In the genomic region with DNA sequence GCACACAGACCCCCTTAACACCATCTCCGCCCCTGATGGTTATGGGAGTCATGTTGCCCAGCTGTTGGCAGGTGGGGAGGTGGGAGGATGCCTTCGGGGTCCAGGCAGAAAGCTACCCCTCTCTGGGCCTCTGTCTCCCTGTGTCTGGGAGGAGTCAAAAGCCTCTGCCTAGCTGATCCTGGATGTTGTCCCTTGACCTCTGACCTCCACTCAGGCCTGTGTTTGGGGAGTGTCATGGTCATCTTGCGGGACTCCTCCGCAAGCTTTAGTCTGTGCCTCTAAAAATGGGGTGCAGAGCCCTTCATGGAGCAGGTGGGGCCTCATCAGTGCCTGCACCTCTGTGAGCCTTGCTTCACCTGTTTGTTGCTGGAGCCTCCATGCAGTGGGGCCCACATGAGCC, we compare ENCODE assay signal across 24 cellular contexts. TPM values are rescaled to one million over a fixed set of nuclear protein-coding genes. Genes with fewer than 3 reads are reported as not detected.
DNase-seq lines count a peak whose midpoint lies in the region; ATAC-seq, FAIRE-seq and TF ChIP-seq lines count a peak whose summit lies in the region.
"Had no signal": no experiment of that assay in that cellular context is flagged by ENCODE, and none has a peak within 500 bp of the region (broad histone marks: within the 10 kb centered on the region; RNA-seq: fewer than 3 reads in every experiment).

No MANE protein-coding gene starts in this region.

- no peak for DNase-seq in stimulated activated effector memory CD8-positive, alpha-beta T cell treated with anti-CD3 and anti-CD28 coated beads, Interleukin-12 subunit alpha, Interleukin-12 subunit beta, amount 100 ng/mL, for 72 hours (ENCODE audit: low spot score in 2 of 2)
- DNase-seq in frontal cortex (ENCODE audit: low spot score in 2 of 2) = no peak
- no peak for DNase-seq in activated effector memory CD4-positive, alpha-beta T cell treated with Interleukin-2 at 50 U/mL for 16 hours
- no peak for DNase-seq in HK-2 (ENCODE audit: unreplicated experiment)
- DNase-seq: EL, GF-D8, KG1, MV-4-11, NCI-H1105 treated with DMSO at 0.1 percent for 48 hours, NCI-H1694, NCI-H2081, NCI-H2171, NCI-H345, NCI-H524 treated with DMSO at 0.1 percent for 48 hours, NCI-H82, Peyer's patch, SHP77 had no signal

- peak overlapping the region; percentile 84 for H3K27ac Mint-ChIP-seq in stimulated activated effector memory CD8-positive, alpha-beta T cell treated with anti-CD3 and anti-CD28 coated beads, Interleukin-12 subunit alpha, Interleukin-12 subunit beta, amount 100 ng/mL, for 72 hours

- no peak for FAIRE-seq in frontal cortex (lab: Jason Lieb, UNC)
- FAIRE-seq: A204.1, H1 had no signal

- H3K27ac ChIP-seq in HEK293 (ENCODE audit: extremely low read depth, low read depth, low read length) = no peak overlapping the region
- peak overlapping the region; percentile 99 for H3K27ac ChIP-seq in angular gyrus (ENCODE audit: low read depth, low read length)
- H3K27ac ChIP-seq in layer of hippocampus (ENCODE audit: low read depth, low read length) = peak overlapping the region; percentile 97
- H3K27ac ChIP-seq: C4-2B, Peyer's patch had no signal

- no peaks in the 10 kb centered on the region for H3K9me3 Mint-ChIP-seq in stimulated activated effector memory CD8-positive, alpha-beta T cell treated with anti-CD3 and anti-CD28 coated beads, Interleukin-12 subunit alpha, Interleukin-12 subunit beta, amount 100 ng/mL, for 72 hours

- peaks cover 4% of the 10 kb centered on the region; the same call in 1 of the 2 replicates for H3K4me1 ChIP-seq in HEK293 (ENCODE audit: control insufficient read depth, insufficient read depth, low read length)

- TF ChIP-seq CTCF in HEK293 (tag by site-specific recombination; IDR thresholded peaks at IDR 0.05) = no peak

- H3K36me3 ChIP-seq in HEK293 (ENCODE audit: control insufficient read depth in 2 of 2, insufficient read depth in 1 of 2, low read length in 2 of 2) = peaks cover 0 to 33% of the 10 kb centered on the region in 2 experiments; a peak in 2 of 3 replicates

- CTCF ChIA-PET in HEK293 (lab: Yijun Ruan, JAX) = no interaction called here

- H3K4me3 Mint-ChIP-seq in stimulated activated effector memory CD8-positive, alpha-beta T cell treated with anti-CD3 and anti-CD28 coated beads, Interleukin-12 subunit alpha, Interleukin-12 subunit beta, amount 100 ng/mL, for 72 hours = no peak overlapping the region

- no peak for ATAC-seq in stimulated activated effector memory CD8-positive, alpha-beta T cell treated with anti-CD3 and anti-CD28 coated beads, Interleukin-12 subunit alpha, Interleukin-12 subunit beta, amount 100 ng/mL, for 72 hours
- ATAC-seq: HCT116 had no signal

- H3K9me3 ChIP-seq in HEK293 (ENCODE audit: control insufficient read depth, insufficient read depth, low read depth, low read length) = no peaks in the 10 kb centered on the region
- H3K9me3 ChIP-seq: Peyer's patch had no signal

- POLR2A ChIA-PET in HEK293 (lab: Yijun Ruan, JAX) = no interaction called here

- H3K36me3 Mint-ChIP-seq in stimulated activated effector memory CD8-positive, alpha-beta T cell treated with anti-CD3 and anti-CD28 coated beads, Interleukin-12 subunit alpha, Interleukin-12 subunit beta, amount 100 ng/mL, for 72 hours = peaks cover 10% of the 10 kb centered on the region

- H3K4me1 Mint-ChIP-seq in stimulated activated effector memory CD8-positive, alpha-beta T cell treated with anti-CD3 and anti-CD28 coated beads, Interleukin-12 subunit alpha, Interleukin-12 subunit beta, amount 100 ng/mL, for 72 hours = peaks cover 59% of the 10 kb centered on the region

- no peaks in the 10 kb centered on the region for H3K27me3 ChIP-seq in layer of hippocampus (ENCODE audit: control insufficient read depth, insufficient read depth, low read length)
- H3K27me3 ChIP-seq: Peyer's patch had no signal

- no peak overlapping the region for H3K4me3 ChIP-seq in HEK293 (ENCODE audit: low read depth, low read length)
- H3K4me3 ChIP-seq: Peyer's patch had no signal

TF ChIP-seq in HEK293, 187 proteins besides CTCF, POLR2A, EP300 and RAD21:
- 0 out of 2 replicates have a peak, but pooled peaks have one; percentile 53 for TF ChIP-seq BCL11B (tag by site-specific recombination; IDR thresholded peaks at IDR 0.05; ENCODE audit: low read depth)
- no peak for TF ChIP-seq ZNF155 (tag by site-specific recombination; IDR thresholded peaks at IDR 0.05)
- TF ChIP-seq, protein P1, sequence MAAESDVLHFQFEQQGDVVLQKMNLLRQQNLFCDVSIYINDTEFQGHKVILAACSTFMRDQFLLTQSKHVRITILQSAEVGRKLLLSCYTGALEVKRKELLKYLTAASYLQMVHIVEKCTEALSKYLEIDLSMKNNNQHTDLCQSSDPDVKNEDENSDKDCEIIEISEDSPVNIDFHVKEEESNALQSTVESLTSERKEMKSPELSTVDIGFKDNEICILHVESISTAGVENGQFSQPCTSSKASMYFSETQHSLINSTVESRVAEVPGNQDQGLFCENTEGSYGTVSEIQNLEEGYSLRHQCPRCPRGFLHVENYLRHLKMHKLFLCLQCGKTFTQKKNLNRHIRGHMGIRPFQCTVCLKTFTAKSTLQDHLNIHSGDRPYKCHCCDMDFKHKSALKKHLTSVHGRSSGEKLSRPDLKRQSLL (tag by site-specific recombination; IDR thresholded peaks at IDR 0.05) = no peak
- TF ChIP-seq, protein P2, sequence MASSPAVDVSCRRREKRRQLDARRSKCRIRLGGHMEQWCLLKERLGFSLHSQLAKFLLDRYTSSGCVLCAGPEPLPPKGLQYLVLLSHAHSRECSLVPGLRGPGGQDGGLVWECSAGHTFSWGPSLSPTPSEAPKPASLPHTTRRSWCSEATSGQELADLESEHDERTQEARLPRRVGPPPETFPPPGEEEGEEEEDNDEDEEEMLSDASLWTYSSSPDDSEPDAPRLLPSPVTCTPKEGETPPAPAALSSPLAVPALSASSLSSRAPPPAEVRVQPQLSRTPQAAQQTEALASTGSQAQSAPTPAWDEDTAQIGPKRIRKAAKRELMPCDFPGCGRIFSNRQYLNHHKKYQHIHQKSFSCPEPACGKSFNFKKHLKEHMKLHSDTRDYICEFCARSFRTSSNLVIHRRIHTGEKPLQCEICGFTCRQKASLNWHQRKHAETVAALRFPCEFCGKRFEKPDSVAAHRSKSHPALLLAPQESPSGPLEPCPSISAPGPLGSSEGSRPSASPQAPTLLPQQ (tag by site-specific recombination; IDR thresholded peaks at IDR 0.05) = 0 out of 2 replicates have a peak, but pooled peaks have one; percentile 37
- no peak for TF ChIP-seq IKZF3 (tag by site-specific recombination; IDR thresholded peaks at IDR 0.05)
- TF ChIP-seq GLIS2 (tag by site-specific recombination; IDR thresholded peaks at IDR 0.05) = no peak

RNA-seq across cellular contexts. Expression of a gene that starts 3.8 kb away (rescaled TPM):
- total RNA-seq in frontal cortex = 30.2 TPM

RNA-seq across cellular contexts. Expression of a gene that starts 29.3 kb away (rescaled TPM):
- total RNA-seq in frontal cortex = 68.9 TPM

RNA-seq across cellular contexts. Expression of a gene that starts 31.2 kb away (rescaled TPM):
- 34.2 TPM for total RNA-seq in frontal cortex

RNA-seq across cellular contexts. Expression of a gene that starts 45.6 kb away (rescaled TPM):
- 82.7 TPM for total RNA-seq in frontal cortex
